ENCODE assay signal across 1 cellular context in genomic region chr5:151684690-151685361, GRCh38.
TF ChIP-seq lines count a peak whose summit lies in the region.

No MANE protein-coding gene starts in this region.

TF ChIP-seq in HCT116, 20 proteins besides CTCF, POLR2A, EP300 and RAD21 (continued from another document):
- TF ChIP-seq REST (IDR thresholded peaks at IDR 0.05; ENCODE audit: low read depth) = no peak
- no peak for TF ChIP-seq EZH2 (IDR thresholded peaks at IDR 0.05)
- TF ChIP-seq JUND (IDR thresholded peaks at IDR 0.05) = no peak
